In the genomic region with DNA sequence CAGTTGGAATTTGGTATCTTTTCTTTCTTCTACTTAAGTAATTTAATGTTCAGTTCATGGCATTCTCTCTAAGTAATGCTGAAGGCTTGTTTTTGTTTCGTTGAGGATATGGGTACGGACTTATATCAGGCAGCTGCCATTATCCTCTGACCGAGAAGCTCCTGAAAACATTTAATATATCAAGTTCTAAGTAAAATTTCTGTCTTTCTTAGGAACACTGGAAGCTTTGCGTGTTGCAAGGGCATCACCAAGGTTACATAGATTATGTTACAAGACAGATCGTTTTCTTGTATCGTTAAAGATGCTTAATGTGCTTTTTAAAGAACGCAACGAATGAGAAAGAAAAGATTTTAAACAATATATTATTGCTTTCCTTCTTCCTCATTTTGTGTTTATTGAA, we compare ENCODE assay signal across 8 cellular contexts. TPM values are rescaled to one million over a fixed set of nuclear protein-coding genes. Genes with fewer than 3 reads are reported as not detected.
DNase-seq lines count a peak whose midpoint lies in the region; ATAC-seq and TF ChIP-seq lines count a peak whose summit lies in the region.

No MANE protein-coding gene starts in this region.

- no peaks in the 10 kb centered on the region for H3K27me3 Mint-ChIP-seq in Calu3 (ENCODE audit: unreplicated experiment)
- H3K27me3 Mint-ChIP-seq in dendritic cell treated with granulocyte-macrophage colony-stimulating factor and Interleukin-4, amounts not matched to agents 40 ng/mL and 50 ng/mL, for 4 days, result peaks cover 3% of the 10 kb centered on the region

- peak overlapping the region; percentile 54 for H3K27ac Mint-ChIP-seq in Calu3 (ENCODE audit: unreplicated experiment)
- peak overlapping the region; percentile 75 for H3K27ac Mint-ChIP-seq in dendritic cell treated with granulocyte-macrophage colony-stimulating factor and Interleukin-4, amounts not matched to agents 40 ng/mL and 50 ng/mL, for 4 days

- ATAC-seq in GM19023 (IDR thresholded peaks at IDR 0.05; ENCODE audit: unreplicated experiment), result no peak
- ATAC-seq in HG03045 (IDR thresholded peaks at IDR 0.05; ENCODE audit: unreplicated experiment), result no peak

- H3K4me3 ChIP-seq in neutrophil (ENCODE audit: low read depth in 1 of 2, low read length in 1 of 2), result peak overlapping the region; percentile 70 to 75

- DNase-seq in Calu3 (no peak), NAMALWA (ENCODE audit: low spot score) (peak; percentile 27), NCI-H1694 (lab: John Stamatoyannopoulos, UW) (no peak), COR-L47 (lab: John Stamatoyannopoulos, UW) (no peak)

- peaks cover 33% of the 10 kb centered on the region for H3K4me1 Mint-ChIP-seq in Calu3 (ENCODE audit: low read depth, unreplicated experiment)
- H3K4me1 Mint-ChIP-seq in dendritic cell treated with granulocyte-macrophage colony-stimulating factor and Interleukin-4, amounts not matched to agents 40 ng/mL and 50 ng/mL, for 4 days (ENCODE audit: low read depth), result peaks cover 46% of the 10 kb centered on the region

- TF ChIP-seq CTCF in Calu3 (IDR thresholded peaks at IDR 0.05; ENCODE audit: unreplicated experiment) (no peak), neutrophil (IDR thresholded peaks at IDR 0.05) (no peak)

- peaks cover 26% of the 10 kb centered on the region for H3K36me3 Mint-ChIP-seq in Calu3 (ENCODE audit: insufficient read depth, unreplicated experiment)
- peaks cover 11% of the 10 kb centered on the region for H3K36me3 Mint-ChIP-seq in dendritic cell treated with granulocyte-macrophage colony-stimulating factor and Interleukin-4, amounts not matched to agents 40 ng/mL and 50 ng/mL, for 4 days (ENCODE audit: low read depth)

- no peaks in the 10 kb centered on the region for H3K36me3 ChIP-seq in neutrophil

- peaks cover 25 to 35% of the 10 kb centered on the region in 2 experiments for H3K4me1 ChIP-seq in neutrophil (ENCODE audit: control insufficient read depth in 1 of 2, insufficient read depth in 1 of 2, low read depth in 1 of 2, low read length in 1 of 2)

- peaks cover 13% of the 10 kb centered on the region for H3K27me3 ChIP-seq in neutrophil

- TSS peak; percentile 82 for BruUV-seq in Calu3 (replicated peaks; lab: Mats Ljungman, UMichigan)

- H3K9me3 ChIP-seq in neutrophil, result no peaks in the 10 kb centered on the region

- CTCF ChIA-PET in Calu3 (lab: Charles Lee), result no interaction called here

- H3K27ac ChIP-seq in neutrophil, result peak overlapping the region; percentile 83

- H3K9me3 Mint-ChIP-seq in Calu3 (ENCODE audit: low read depth, unreplicated experiment), result peaks cover 10% of the 10 kb centered on the region
- H3K9me3 Mint-ChIP-seq in dendritic cell treated with granulocyte-macrophage colony-stimulating factor and Interleukin-4, amounts not matched to agents 40 ng/mL and 50 ng/mL, for 4 days, result peaks cover 10% of the 10 kb centered on the region

- intact Hi-C loops in Calu3 (cut with micrococcal nuclease; ENCODE audit: unreplicated experiment), result loop anchor here (5.0 kb wide), 1 partner anchor 101 kb away; no protein-coding TSS in a partner anchor
- intact Hi-C loops in dendritic cell treated with granulocyte-macrophage colony-stimulating factor and Interleukin-4, amounts not matched to agents 40 ng/mL and 50 ng/mL, for 4 days (cut with micrococcal nuclease), result loop anchor here (5.0 kb wide), 3 partner anchors 64 to 509 kb away; partner anchors contain the start of gene ABCB10

- peak overlapping the region; percentile 99 for H3K4me3 Mint-ChIP-seq in Calu3 (ENCODE audit: low read depth, unreplicated experiment)
- peak overlapping the region; percentile 74 for H3K4me3 Mint-ChIP-seq in dendritic cell treated with granulocyte-macrophage colony-stimulating factor and Interleukin-4, amounts not matched to agents 40 ng/mL and 50 ng/mL, for 4 days

RNA-seq across cellular contexts. Expression of gene GALNT2, which starts 1.0 kb away (rescaled TPM):
- total RNA-seq in Calu3 (2022), result 136 and 141 TPM in 2 replicates
